12 cellular contexts compared by ENCODE assay signal in the genomic region with DNA sequence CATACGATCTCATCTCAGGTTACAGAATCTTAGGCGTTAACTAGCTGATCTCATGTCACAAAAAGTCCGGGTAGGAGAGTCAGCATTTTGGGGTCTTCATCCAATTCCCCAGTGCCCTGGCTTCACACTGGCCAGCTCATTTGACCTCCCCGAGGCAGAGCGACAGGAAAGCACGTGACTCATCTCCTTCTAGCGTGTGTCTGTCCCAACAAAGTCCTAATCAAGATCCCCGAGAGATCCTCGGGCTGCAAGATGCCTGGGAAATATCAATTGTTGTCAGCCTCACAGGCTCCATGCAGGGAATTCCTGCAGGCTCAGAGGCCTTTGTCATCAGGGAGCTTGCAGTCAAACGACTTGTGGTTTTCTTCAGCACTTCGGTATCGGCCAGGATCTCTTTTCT. TPM values are rescaled to one million over a fixed set of nuclear protein-coding genes. Genes with fewer than 3 reads are reported as not detected.
DNase-seq lines count a peak whose midpoint lies in the region; ATAC-seq and TF ChIP-seq lines count a peak whose summit lies in the region.
"Had no signal": no experiment of that assay in that cellular context is flagged by ENCODE, and none has a peak within 500 bp of the region (broad histone marks: within the 10 kb centered on the region; RNA-seq: fewer than 3 reads in every experiment).

No MANE protein-coding gene starts in this region.

- H3K4me1 ChIP-seq in cardiac muscle cell (ENCODE audit: low read depth) (peaks cover 23% of the 10 kb centered on the region), right atrium auricular region (peaks cover 0 to 30% of the 10 kb centered on the region in 2 donors), body of pancreas (no peaks in the 10 kb centered on the region)
- H3K4me1 ChIP-seq: A549 had no signal

- H3K9me3 ChIP-seq in cardiac muscle cell (ENCODE audit: low read depth) (no peaks in the 10 kb centered on the region), right atrium auricular region (no peaks in the 10 kb centered on the region), body of pancreas (no peaks in the 10 kb centered on the region)
- H3K9me3 ChIP-seq: A549 had no signal

- ATAC-seq in body of pancreas (peak; percentile 51), left lobe of liver (peak; percentile 32)
- ATAC-seq: A549, WTC11 had no signal

- intact Hi-C loops in body of pancreas (cut with DNase I), result no loop called here

- H3K4me3 ChIP-seq in cardiac muscle cell (no peak overlapping the region), right atrium auricular region (no peak overlapping the region), body of pancreas (no peak overlapping the region)
- H3K4me3 ChIP-seq: A549, PC-9 had no signal

- TF ChIP-seq CTCF in cardiac muscle cell (IDR thresholded peaks at IDR 0.05; ENCODE audit: low read depth, low read length), result no peak
- no peak for TF ChIP-seq CTCF in right atrium auricular region (IDR thresholded peaks at IDR 0.05)
- TF ChIP-seq CTCF in body of pancreas (IDR thresholded peaks at IDR 0.05), result no peak

- peak; percentile 69 to 79 for DNase-seq in cardiac muscle cell (ENCODE audit: low read depth in 1 of 2, low spot score in 1 of 2)
- DNase-seq in right atrium auricular region (ENCODE audit: low spot score), result no peak
- peak in 1 of 4 donors; percentile 48 for DNase-seq in body of pancreas
- no peak for DNase-seq in left lobe of liver (ENCODE audit: low spot score)
- no peak for DNase-seq in stimulated activated CD4-positive, alpha-beta T cell treated with anti-CD3 and anti-CD28 coated beads, Interleukin-1b, Interleukin-23, amount 100 ng/mL, for 48 hours
- no peak for DNase-seq in cerebellum (ENCODE audit: low spot score)
- DNase-seq in activated naive CD4-positive, alpha-beta T cell treated with anti-CD3 and anti-CD28 coated beads, Interleukin-2, amount 50 U/mL, for 16 hours, result no peak
- no peak for DNase-seq in SKM-1 treated with dmso at 0.1 percent for 144 hours (lab: John Stamatoyannopoulos, UW; ENCODE audit: unreplicated experiment)
- DNase-seq: NCI-H2029 treated with DMSO at 0.1 percent for 48 hours, PC-9 had no signal

- no peaks in the 10 kb centered on the region for H3K36me3 ChIP-seq in cardiac muscle cell
- H3K36me3 ChIP-seq in right atrium auricular region, result no peaks in the 10 kb centered on the region
- no peaks in the 10 kb centered on the region for H3K36me3 ChIP-seq in body of pancreas (replicated peaks in 1 of 2; ENCODE audit: insufficient read depth in 1 of 2, low read depth in 2 of 2)

- peak overlapping the region; percentile 54 for H3K27ac ChIP-seq in cardiac muscle cell
- H3K27ac ChIP-seq in right atrium auricular region, result no peak overlapping the region
- no peak overlapping the region for H3K27ac ChIP-seq in body of pancreas
- H3K27ac ChIP-seq: A549, PC-9 had no signal

- H3K27me3 ChIP-seq in cardiac muscle cell, result no peaks in the 10 kb centered on the region
- H3K27me3 ChIP-seq in right atrium auricular region, result no peaks in the 10 kb centered on the region
- no peaks in the 10 kb centered on the region for H3K27me3 ChIP-seq in body of pancreas

- 54 to 65% methylated on average over 12 of the region's 12 CpGs for WGBS in body of pancreas, 2 donors

- TF ChIP-seq POLR2A in body of pancreas (IDR thresholded peaks at IDR 0.05), result no peak

RNA-seq across cellular contexts. Expression of gene ZNF664, which starts 57.5 kb away (rescaled TPM):
- total RNA-seq in cardiac muscle cell, result 78.9 and 115 TPM in 2 replicates
- 40.5 and 43.4 TPM in 2 replicates for polyA plus RNA-seq in cardiac muscle cell
- 10 to 100 TPM; 53.1 to 56.2 TPM for total RNA-seq in right atrium auricular region
- 10 to 100 TPM; 32.6 to 53.2 TPM for total RNA-seq in body of pancreas
- total RNA-seq in left lobe of liver, result 44.5 TPM
- 113 TPM for total RNA-seq in cerebellum

RNA-seq across cellular contexts. Expression of gene CCDC92, which starts 57.9 kb away (rescaled TPM):
- total RNA-seq in cardiac muscle cell (39.0 and 49.3 TPM in 2 replicates), right atrium auricular region (10 to 100 TPM; 34.4 to 39.2 TPM), body of pancreas (10 to 100 TPM; 19.7 to 25.1 TPM), left lobe of liver (21.2 TPM), cerebellum (35.4 TPM)
- 67.0 and 88.7 TPM in 2 replicates for polyA plus RNA-seq in cardiac muscle cell

Comparison
In these comparisons a context has a peak if more than half of its experiments do, and no peak if none do; other contexts are left out.
1. DNase-seq: peak in cardiac muscle cell (2 of 2); none in right atrium auricular region (single experiment), left lobe of liver (single experiment), stimulated activated CD4-positive, alpha-beta T cell treated with anti-CD3 and anti-CD28 coated beads, Interleukin-1b, Interleukin-23, amount 100 ng/mL, for 48 hours (single experiment), cerebellum (single experiment), activated naive CD4-positive, alpha-beta T cell treated with anti-CD3 and anti-CD28 coated beads, Interleukin-2, amount 50 U/mL, for 16 hours (single experiment) and SKM-1 treated with dmso at 0.1 percent for 144 hours (single experiment).